In the genomic region with DNA sequence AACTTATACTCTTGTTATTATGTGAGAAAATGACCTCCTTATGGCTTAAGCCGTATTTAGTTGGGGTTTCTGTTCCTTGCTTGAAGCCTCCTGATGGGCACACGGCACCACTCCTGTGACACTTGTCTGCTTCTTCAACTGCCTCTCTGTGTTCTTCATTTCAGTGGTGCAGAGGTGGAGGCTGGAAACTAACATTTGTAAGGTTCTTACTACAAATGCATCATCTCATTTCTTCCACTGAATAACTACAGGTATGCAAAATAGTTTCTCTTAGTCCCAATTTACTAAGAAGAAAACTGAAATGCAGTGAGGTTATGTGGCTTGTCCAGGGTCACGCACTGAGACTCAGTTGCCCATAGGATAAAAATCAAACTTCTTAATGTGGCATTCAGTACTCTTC, we compare ENCODE assay signal across 19 cellular contexts. TPM values are rescaled to one million over a fixed set of nuclear protein-coding genes. Genes with fewer than 3 reads are reported as not detected.
DNase-seq lines count a peak whose midpoint lies in the region; ATAC-seq lines count a peak whose summit lies in the region.
"Had no signal": no experiment of that assay in that cellular context is flagged by ENCODE, and none has a peak within 500 bp of the region (broad histone marks: within the 10 kb centered on the region; RNA-seq: fewer than 3 reads in every experiment).

No MANE protein-coding gene starts in this region.

- ATAC-seq in activated naive CD8-positive, alpha-beta T cell treated with anti-CD3 and anti-CD28 coated beads, Interleukin-2, amount 50 U/mL, for 24 hours, result peak; percentile 33
- ATAC-seq in HG02870 (IDR thresholded peaks at IDR 0.05; ENCODE audit: unreplicated experiment), result peak; percentile 54
- peak; percentile 35 for ATAC-seq in stimulated activated effector memory CD8-positive, alpha-beta T cell treated with anti-CD3 and anti-CD28 coated beads, Interleukin-12 subunit alpha, Interleukin-12 subunit beta, amount 100 ng/mL, for 72 hours
- ATAC-seq: GM23338 had no signal

- no peaks in the 10 kb centered on the region for H3K9me3 Mint-ChIP-seq in activated naive CD8-positive, alpha-beta T cell treated with anti-CD3 and anti-CD28 coated beads, Interleukin-2, amount 50 U/mL, for 24 hours
- no peaks in the 10 kb centered on the region for H3K9me3 Mint-ChIP-seq in activated naive CD8-positive, alpha-beta T cell treated with anti-CD3 and anti-CD28 coated beads for 36 hours
- no peaks in the 10 kb centered on the region for H3K9me3 Mint-ChIP-seq in T-helper 2 cell treated with Interferon-gamma antibody and Interleukin-4, amounts not matched to agents 5 μg/mL and 100 μg/mL, for 36 hours
- no peaks in the 10 kb centered on the region for H3K9me3 Mint-ChIP-seq in stimulated activated effector memory CD8-positive, alpha-beta T cell treated with anti-CD3 and anti-CD28 coated beads, Interleukin-12 subunit alpha, Interleukin-12 subunit beta, amount 100 ng/mL, for 72 hours
- H3K9me3 Mint-ChIP-seq: CD8-positive, alpha-beta memory T cell; GM23338 had no signal

- no peak overlapping the region for H3K4me3 Mint-ChIP-seq in activated naive CD8-positive, alpha-beta T cell treated with anti-CD3 and anti-CD28 coated beads, Interleukin-2, amount 50 U/mL, for 24 hours
- no peak overlapping the region for H3K4me3 Mint-ChIP-seq in activated naive CD8-positive, alpha-beta T cell treated with anti-CD3 and anti-CD28 coated beads for 36 hours
- no peak overlapping the region for H3K4me3 Mint-ChIP-seq in T-helper 2 cell treated with Interferon-gamma antibody and Interleukin-4, amounts not matched to agents 5 μg/mL and 100 μg/mL, for 36 hours
- no peak overlapping the region for H3K4me3 Mint-ChIP-seq in stimulated activated effector memory CD8-positive, alpha-beta T cell treated with anti-CD3 and anti-CD28 coated beads, Interleukin-12 subunit alpha, Interleukin-12 subunit beta, amount 100 ng/mL, for 72 hours
- H3K4me3 Mint-ChIP-seq: CD4-positive, CD25-positive, alpha-beta regulatory T cell; CD8-positive, alpha-beta memory T cell; GM23338 had no signal

- H3K27ac Mint-ChIP-seq in activated naive CD8-positive, alpha-beta T cell treated with anti-CD3 and anti-CD28 coated beads, Interleukin-2, amount 50 U/mL, for 24 hours, result no peak overlapping the region
- no peak overlapping the region for H3K27ac Mint-ChIP-seq in activated naive CD8-positive, alpha-beta T cell treated with anti-CD3 and anti-CD28 coated beads for 36 hours
- no peak overlapping the region for H3K27ac Mint-ChIP-seq in T-helper 2 cell treated with Interferon-gamma antibody and Interleukin-4, amounts not matched to agents 5 μg/mL and 100 μg/mL, for 36 hours
- H3K27ac Mint-ChIP-seq in stimulated activated effector memory CD8-positive, alpha-beta T cell treated with anti-CD3 and anti-CD28 coated beads, Interleukin-12 subunit alpha, Interleukin-12 subunit beta, amount 100 ng/mL, for 72 hours, result no peak overlapping the region
- H3K27ac Mint-ChIP-seq: CD4-positive, CD25-positive, alpha-beta regulatory T cell; CD8-positive, alpha-beta memory T cell; GM23338 had no signal

- peaks cover 8% of the 10 kb centered on the region for H3K27me3 Mint-ChIP-seq in activated naive CD8-positive, alpha-beta T cell treated with anti-CD3 and anti-CD28 coated beads, Interleukin-2, amount 50 U/mL, for 24 hours
- peaks cover 10% of the 10 kb centered on the region for H3K27me3 Mint-ChIP-seq in activated naive CD8-positive, alpha-beta T cell treated with anti-CD3 and anti-CD28 coated beads for 36 hours
- H3K27me3 Mint-ChIP-seq in T-helper 2 cell treated with Interferon-gamma antibody and Interleukin-4, amounts not matched to agents 5 μg/mL and 100 μg/mL, for 36 hours (ENCODE audit: low read depth), result no peaks in the 10 kb centered on the region

- no peak for DNase-seq in activated naive CD8-positive, alpha-beta T cell treated with anti-CD3 and anti-CD28 coated beads, Interleukin-2, amount 50 U/mL, for 24 hours
- no peak for DNase-seq in activated naive CD8-positive, alpha-beta T cell treated with anti-CD3 and anti-CD28 coated beads for 36 hours
- peak; percentile 15 for DNase-seq in T-helper 2 cell treated with Interferon-gamma antibody and Interleukin-4, amounts not matched to agents 5 μg/mL and 100 μg/mL, for 36 hours (ENCODE audit: low spot score)
- DNase-seq in stimulated activated effector memory CD8-positive, alpha-beta T cell treated with anti-CD3 and anti-CD28 coated beads, Interleukin-12 subunit alpha, Interleukin-12 subunit beta, amount 100 ng/mL, for 72 hours (ENCODE audit: low spot score in 2 of 2), result no peak
- no peak for DNase-seq in NCI-H128 (lab: John Stamatoyannopoulos, UW; ENCODE audit: unreplicated experiment)
- no peak for DNase-seq in dedifferentiated amniotic fluid mesenchymal stem cell (ENCODE audit: extremely low spot score)
- DNase-seq: ACHN; BE2C; C1 segment of cervical spinal cord; CD4-positive, CD25-positive, alpha-beta regulatory T cell; CD8-positive, alpha-beta memory T cell; COR-L47; DMS 273 treated with DMSO at 0.1 percent for 48 hours; DMS53; DND-41; EL; HCEC 1CT had no signal

- peaks cover 3% of the 10 kb centered on the region for H3K4me1 Mint-ChIP-seq in activated naive CD8-positive, alpha-beta T cell treated with anti-CD3 and anti-CD28 coated beads, Interleukin-2, amount 50 U/mL, for 24 hours
- H3K4me1 Mint-ChIP-seq in activated naive CD8-positive, alpha-beta T cell treated with anti-CD3 and anti-CD28 coated beads for 36 hours, result peaks cover 6% of the 10 kb centered on the region
- peaks cover 18% of the 10 kb centered on the region for H3K4me1 Mint-ChIP-seq in T-helper 2 cell treated with Interferon-gamma antibody and Interleukin-4, amounts not matched to agents 5 μg/mL and 100 μg/mL, for 36 hours (ENCODE audit: low read depth)
- peaks cover 5% of the 10 kb centered on the region for H3K4me1 Mint-ChIP-seq in stimulated activated effector memory CD8-positive, alpha-beta T cell treated with anti-CD3 and anti-CD28 coated beads, Interleukin-12 subunit alpha, Interleukin-12 subunit beta, amount 100 ng/mL, for 72 hours

- no peaks in the 10 kb centered on the region for H3K36me3 Mint-ChIP-seq in activated naive CD8-positive, alpha-beta T cell treated with anti-CD3 and anti-CD28 coated beads, Interleukin-2, amount 50 U/mL, for 24 hours (ENCODE audit: low read depth)
- no peaks in the 10 kb centered on the region for H3K36me3 Mint-ChIP-seq in activated naive CD8-positive, alpha-beta T cell treated with anti-CD3 and anti-CD28 coated beads for 36 hours
- H3K36me3 Mint-ChIP-seq in T-helper 2 cell treated with Interferon-gamma antibody and Interleukin-4, amounts not matched to agents 5 μg/mL and 100 μg/mL, for 36 hours (ENCODE audit: low read depth), result no peaks in the 10 kb centered on the region
- no peaks in the 10 kb centered on the region for H3K36me3 Mint-ChIP-seq in stimulated activated effector memory CD8-positive, alpha-beta T cell treated with anti-CD3 and anti-CD28 coated beads, Interleukin-12 subunit alpha, Interleukin-12 subunit beta, amount 100 ng/mL, for 72 hours
- H3K36me3 Mint-ChIP-seq: CD8-positive, alpha-beta memory T cell had no signal

RNA-seq across cellular contexts. Expression of gene ZNF362, which starts 23.6 kb away (rescaled TPM):
- 1 to 10 TPM; 7.2 to 9.2 TPM for total RNA-seq in activated naive CD8-positive, alpha-beta T cell treated with anti-CD3 and anti-CD28 coated beads for 36 hours

RNA-seq across cellular contexts. Expression of gene TRIM62, which starts 50.9 kb away (rescaled TPM):
- 1 to 10 TPM; 3.4 to 4.5 TPM for total RNA-seq in activated naive CD8-positive, alpha-beta T cell treated with anti-CD3 and anti-CD28 coated beads for 36 hours
